In the genomic region with DNA sequence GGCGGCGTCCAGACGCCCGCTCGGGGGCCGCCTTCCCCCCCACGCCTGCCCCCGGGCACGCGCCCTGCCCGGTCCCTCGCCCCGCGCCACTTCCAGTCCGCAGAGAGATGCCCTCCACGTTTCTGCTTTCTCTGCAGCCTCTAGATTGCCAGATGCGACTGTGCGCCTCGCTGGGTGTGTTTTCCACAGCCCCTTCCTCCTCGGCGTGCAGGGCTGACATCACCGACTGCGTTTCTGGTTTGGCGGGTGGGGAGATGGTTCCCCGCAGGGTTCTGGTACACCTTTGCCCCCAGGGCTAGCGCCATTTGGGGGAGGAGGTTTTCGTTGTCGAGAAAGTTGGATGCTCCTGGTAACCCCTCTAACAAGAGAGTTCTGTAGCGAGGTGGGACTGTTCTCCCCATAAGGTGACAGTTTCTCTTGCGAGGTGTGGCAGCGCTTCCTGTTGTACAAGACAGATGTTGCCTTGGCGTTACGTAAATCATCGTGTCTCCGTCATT, we compare ENCODE assay signal across 1 cellular context.
TF ChIP-seq lines count a peak whose summit lies in the region.

No MANE protein-coding gene starts in this region.

TF ChIP-seq in H1, 55 proteins besides CTCF, POLR2A, EP300 and RAD21 (continued from another document):
- no peak for TF ChIP-seq GTF2F1 (IDR thresholded peaks at IDR 0.05; ENCODE audit: borderline replicate concordance, low read depth, low read length)
- TF ChIP-seq, protein P1, sequence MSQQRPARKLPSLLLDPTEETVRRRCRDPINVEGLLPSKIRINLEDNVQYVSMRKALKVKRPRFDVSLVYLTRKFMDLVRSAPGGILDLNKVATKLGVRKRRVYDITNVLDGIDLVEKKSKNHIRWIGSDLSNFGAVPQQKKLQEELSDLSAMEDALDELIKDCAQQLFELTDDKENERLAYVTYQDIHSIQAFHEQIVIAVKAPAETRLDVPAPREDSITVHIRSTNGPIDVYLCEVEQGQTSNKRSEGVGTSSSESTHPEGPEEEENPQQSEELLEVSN (IDR thresholded peaks at IDR 0.05), result no peak
- TF ChIP-seq YY1 (IDR thresholded peaks at IDR 0.05; ENCODE audit: low read depth, low read length), result no peak
- TF ChIP-seq SIN3A (conservative IDR thresholded peaks at IDR 0.05 in 1 of 2, IDR thresholded peaks at IDR 0.05 in 1 of 2; ENCODE audit: low read depth in 1 of 2, low read length in 2 of 2), result peak in 1 of 2 experiments; percentile 23; a peak in 1 of 4 replicates
- TF ChIP-seq TAF7 (optimal IDR thresholded peaks at IDR 0.05; ENCODE audit: borderline replicate concordance, low read depth, low read length), result no peak
- no peak for TF ChIP-seq HDAC2 (IDR thresholded peaks at IDR 0.05; ENCODE audit: borderline replicate concordance in 1 of 2, low read depth in 2 of 2, low read length in 2 of 2)
- TF ChIP-seq KDM4A (IDR thresholded peaks at IDR 0.05; ENCODE audit: low read depth, low read length, severe bottlenecking), result peak; percentile 48
- no peak for TF ChIP-seq ASH2L (IDR thresholded peaks at IDR 0.05; ENCODE audit: low read length)
- TF ChIP-seq CEBPB (IDR thresholded peaks at IDR 0.05; ENCODE audit: low read depth, low read length), result no peak
- no peak for TF ChIP-seq SP4 (IDR thresholded peaks at IDR 0.05; ENCODE audit: low read length)
- TF ChIP-seq FOSL1 (IDR thresholded peaks at IDR 0.05; ENCODE audit: insufficient read depth, low read depth, low read length), result no peak
- no peak for TF ChIP-seq TCF12 (IDR thresholded peaks at IDR 0.05; ENCODE audit: low read depth, low read length)
- peak; percentile 34 for TF ChIP-seq SAP30 (IDR thresholded peaks at IDR 0.05; ENCODE audit: insufficient read depth, insufficient replicate concordance, low read length)
- TF ChIP-seq, protein P2, sequence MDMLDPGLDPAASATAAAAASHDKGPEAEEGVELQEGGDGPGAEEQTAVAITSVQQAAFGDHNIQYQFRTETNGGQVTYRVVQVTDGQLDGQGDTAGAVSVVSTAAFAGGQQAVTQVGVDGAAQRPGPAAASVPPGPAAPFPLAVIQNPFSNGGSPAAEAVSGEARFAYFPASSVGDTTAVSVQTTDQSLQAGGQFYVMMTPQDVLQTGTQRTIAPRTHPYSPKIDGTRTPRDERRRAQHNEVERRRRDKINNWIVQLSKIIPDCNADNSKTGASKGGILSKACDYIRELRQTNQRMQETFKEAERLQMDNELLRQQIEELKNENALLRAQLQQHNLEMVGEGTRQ (IDR thresholded peaks at IDR 0.05; ENCODE audit: low read length), result no peak
- TF ChIP-seq, protein P3, sequence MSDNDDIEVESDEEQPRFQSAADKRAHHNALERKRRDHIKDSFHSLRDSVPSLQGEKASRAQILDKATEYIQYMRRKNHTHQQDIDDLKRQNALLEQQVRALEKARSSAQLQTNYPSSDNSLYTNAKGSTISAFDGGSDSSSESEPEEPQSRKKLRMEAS (IDR thresholded peaks at IDR 0.05), result no peak
- TF ChIP-seq RNF2 (IDR thresholded peaks at IDR 0.05; ENCODE audit: borderline replicate concordance, low read depth, low read length, missing control alignments, poor library complexity, severe bottlenecking), result no peak
- TF ChIP-seq SIRT6 (IDR thresholded peaks at IDR 0.05; ENCODE audit: low read length), result no peak
- TF ChIP-seq, protein P4, sequence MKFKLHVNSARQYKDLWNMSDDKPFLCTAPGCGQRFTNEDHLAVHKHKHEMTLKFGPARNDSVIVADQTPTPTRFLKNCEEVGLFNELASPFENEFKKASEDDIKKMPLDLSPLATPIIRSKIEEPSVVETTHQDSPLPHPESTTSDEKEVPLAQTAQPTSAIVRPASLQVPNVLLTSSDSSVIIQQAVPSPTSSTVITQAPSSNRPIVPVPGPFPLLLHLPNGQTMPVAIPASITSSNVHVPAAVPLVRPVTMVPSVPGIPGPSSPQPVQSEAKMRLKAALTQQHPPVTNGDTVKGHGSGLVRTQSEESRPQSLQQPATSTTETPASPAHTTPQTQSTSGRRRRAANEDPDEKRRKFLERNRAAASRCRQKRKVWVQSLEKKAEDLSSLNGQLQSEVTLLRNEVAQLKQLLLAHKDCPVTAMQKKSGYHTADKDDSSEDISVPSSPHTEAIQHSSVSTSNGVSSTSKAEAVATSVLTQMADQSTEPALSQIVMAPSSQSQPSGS (IDR thresholded peaks at IDR 0.05; ENCODE audit: low read length), result no peak
- TF ChIP-seq POLR2AphosphoS5 (IDR thresholded peaks at IDR 0.05; ENCODE audit: low read depth, low read length), result no peak
